ENCODE assay signal across 8 cellular contexts in the genomic region with DNA sequence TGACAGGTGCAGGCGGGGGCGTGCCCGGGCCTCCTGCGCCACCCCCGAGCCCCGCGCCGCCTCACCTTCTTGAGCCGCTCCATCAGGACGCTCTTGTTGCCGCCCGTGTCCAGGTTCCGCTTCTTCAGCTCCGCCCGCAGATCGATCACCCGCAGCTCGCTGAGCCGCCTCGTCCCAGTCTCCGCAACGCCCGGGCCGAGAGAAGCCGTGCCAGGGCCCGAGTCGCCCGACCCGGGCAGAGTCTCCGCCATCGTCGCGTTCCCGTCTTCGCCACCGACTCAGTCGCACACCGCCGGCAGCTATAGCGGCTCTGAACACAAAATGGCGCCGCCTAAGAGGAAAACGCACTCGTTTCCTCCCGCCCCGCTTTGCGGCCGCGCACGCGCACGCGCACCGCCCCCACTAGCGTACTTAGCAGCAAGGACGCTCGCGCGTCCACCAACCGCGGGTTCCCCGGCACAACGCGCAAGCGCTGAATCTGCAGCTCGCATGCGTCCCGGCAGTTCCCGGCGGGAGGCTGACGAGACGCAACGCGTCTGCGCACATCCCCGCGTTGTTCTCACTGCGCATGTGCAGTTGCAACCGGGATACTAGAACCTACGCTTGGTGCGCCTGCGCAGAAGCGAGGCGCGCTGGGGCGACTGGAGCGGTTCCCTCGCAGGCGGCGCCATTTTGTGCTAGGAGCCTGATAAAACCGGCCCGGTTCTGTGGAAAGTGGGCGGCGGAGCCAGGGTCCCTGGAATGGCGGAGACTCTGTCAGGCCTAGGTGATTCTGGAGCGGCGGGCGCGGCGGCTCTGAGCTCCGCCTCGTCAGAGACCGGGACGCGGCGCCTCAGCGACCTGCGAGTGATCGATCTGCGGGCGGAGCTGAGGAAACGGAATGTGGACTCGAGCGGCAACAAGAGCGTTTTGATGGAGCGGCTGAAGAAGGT. TPM values are rescaled to one million over a fixed set of nuclear protein-coding genes. Genes with fewer than 3 reads are reported as not detected.
DNase-seq lines count a peak whose midpoint lies in the region; ATAC-seq and TF ChIP-seq lines count a peak whose summit lies in the region.

A gene (plus strand): TSS at position 619 of the 932 bp plus-strand sequence. CDS start 123 bp downstream, at position 742.
A gene (minus strand): TSS at position 312 of the 932 bp plus-strand sequence. CDS start 61 bp downstream, at position 251.

- H3K27me3 ChIP-seq in RWPE2 (ENCODE audit: insufficient read depth, poor library complexity, severe bottlenecking) (no peaks in the 10 kb centered on the region), fibroblast of lung (ENCODE audit: control insufficient read depth, insufficient read depth, low read length) (no peaks in the 10 kb centered on the region)
- no peaks in the 10 kb centered on the region for H3K27me3 ChIP-seq in naive thymus-derived CD4-positive, alpha-beta T cell (ENCODE audit: control insufficient read depth in 2 of 2, insufficient read depth in 2 of 2, low read length in 2 of 2)

- TF ChIP-seq CTCF in RWPE2 (IDR thresholded peaks at IDR 0.05; ENCODE audit: poor library complexity, severe bottlenecking) (no peak), fibroblast of lung (conservative IDR thresholded peaks at IDR 0.05 in 1 of 2, IDR thresholded peaks at IDR 0.05 in 1 of 2; ENCODE audit: low read depth in 1 of 2, low read length in 2 of 2) (no peak)

- H3K4me2 ChIP-seq in fibroblast of lung (ENCODE audit: extremely low read depth, insufficient read depth, low read length), result peak within 1 kb of the TSS; percentile 96

- H3K27ac ChIP-seq in RWPE2 (ENCODE audit: poor library complexity, severe bottlenecking) (peak within 1 kb of the TSS; percentile 49), fibroblast of lung (ENCODE audit: insufficient read depth, low read length) (peak within 1 kb of the TSS; percentile 93)
- peak within 1 kb of the TSS; percentile 97 for H3K27ac ChIP-seq in naive thymus-derived CD4-positive, alpha-beta T cell (ENCODE audit: low read depth, low read length)

- H3K4me3 Mint-ChIP-seq in activated T-helper 2 cell treated with anti-CD3 and anti-CD28 coated beads, Interferon-gamma antibody, Interleukin-2, Interleukin-4, amounts not matched to agents 10 μg/mL and 5 μg/mL and 100 μg/mL, durations not matched to agents 14 hours and 24 hours and 36 hours (ENCODE audit: low read depth), result peak within 1 kb of the TSS; percentile 100
- peak within 1 kb of the TSS; percentile 97 to 100 (median 100) for H3K4me3 Mint-ChIP-seq in naive thymus-derived CD4-positive, alpha-beta T cell
- peak within 1 kb of the TSS; percentile 100 for H3K4me3 Mint-ChIP-seq in stimulated activated naive B cell treated with anti-CD40 and anti-IgM and Interleukin-4, amounts not matched to agents 10 μg/mL and 1 μg/mL and 100 μg/mL, for 72 hours

- H4K20me1 ChIP-seq in fibroblast of lung (ENCODE audit: control insufficient read depth, extremely low read depth, insufficient read depth, low read length), result no peaks in the 10 kb centered on the region

- peaks cover 86% of the 10 kb centered on the region for H3K36me3 Mint-ChIP-seq in activated T-helper 2 cell treated with anti-CD3 and anti-CD28 coated beads, Interferon-gamma antibody, Interleukin-2, Interleukin-4, amounts not matched to agents 10 μg/mL and 5 μg/mL and 100 μg/mL, durations not matched to agents 14 hours and 24 hours and 36 hours (ENCODE audit: low read depth)
- peaks cover 14 to 44% (median 30%) of the 10 kb centered on the region in 5 donors for H3K36me3 Mint-ChIP-seq in naive thymus-derived CD4-positive, alpha-beta T cell
- peaks cover 51 to 64% of the 10 kb centered on the region in 2 donors for H3K36me3 Mint-ChIP-seq in stimulated activated naive B cell treated with anti-CD40 and anti-IgM and Interleukin-4, amounts not matched to agents 10 μg/mL and 1 μg/mL and 100 μg/mL, for 72 hours

- H3K4me1 Mint-ChIP-seq in activated T-helper 2 cell treated with anti-CD3 and anti-CD28 coated beads, Interferon-gamma antibody, Interleukin-2, Interleukin-4, amounts not matched to agents 10 μg/mL and 5 μg/mL and 100 μg/mL, durations not matched to agents 14 hours and 24 hours and 36 hours (ENCODE audit: low read depth), result peaks cover 41% of the 10 kb centered on the region
- H3K4me1 Mint-ChIP-seq in naive thymus-derived CD4-positive, alpha-beta T cell, result peaks cover 52 to 79% (median 70%) of the 10 kb centered on the region in 7 donors
- H3K4me1 Mint-ChIP-seq in stimulated activated naive B cell treated with anti-CD40 and anti-IgM and Interleukin-4, amounts not matched to agents 10 μg/mL and 1 μg/mL and 100 μg/mL, for 72 hours, result peaks cover 38 to 77% of the 10 kb centered on the region in 2 donors

- H3K9ac ChIP-seq in fibroblast of lung (ENCODE audit: insufficient read depth, low read length), result peak within 1 kb of the TSS; percentile 97

- H3K9me3 Mint-ChIP-seq in activated T-helper 2 cell treated with anti-CD3 and anti-CD28 coated beads, Interferon-gamma antibody, Interleukin-2, Interleukin-4, amounts not matched to agents 10 μg/mL and 5 μg/mL and 100 μg/mL, durations not matched to agents 14 hours and 24 hours and 36 hours, result no peaks in the 10 kb centered on the region
- H3K9me3 Mint-ChIP-seq in naive thymus-derived CD4-positive, alpha-beta T cell, result peaks cover 0 to 6% (median 0%) of the 10 kb centered on the region in 11 donors
- H3K9me3 Mint-ChIP-seq in stimulated activated naive B cell treated with anti-CD40 and anti-IgM and Interleukin-4, amounts not matched to agents 10 μg/mL and 1 μg/mL and 100 μg/mL, for 72 hours, result no peaks in the 10 kb centered on the region

- CTCF ChIA-PET in naive thymus-derived CD4-positive, alpha-beta T cell (lab: Charles Lee), result interaction anchor here (1.1 to 2.3 kb wide), 3 partner anchors 64 to 181 kb away, joined by 3 to 8 read pairs (median 7); a partner anchor contains a TSS

- H3K4me3 ChIP-seq in RWPE2 (ENCODE audit: severe bottlenecking) (peak within 1 kb of the TSS; percentile 84), fibroblast of lung (replicated peaks in 1 of 4; ENCODE audit: control extremely low read depth in 1 of 4, insufficient read depth in 1 of 4, low read depth in 3 of 4, low read length in 4 of 4) (peak within 1 kb of the TSS; percentile 84 to 98 (median 95))
- H3K4me3 ChIP-seq in naive thymus-derived CD4-positive, alpha-beta T cell (ENCODE audit: low read length), result peak within 1 kb of the TSS; percentile 91

- H3K9me3 ChIP-seq in RWPE2 (ENCODE audit: severe bottlenecking), result no peaks in the 10 kb centered on the region
- no peaks in the 10 kb centered on the region for H3K9me3 ChIP-seq in fibroblast of lung (ENCODE audit: control insufficient read depth, insufficient read depth, low read depth, low read length)
- no peaks in the 10 kb centered on the region for H3K9me3 ChIP-seq in naive thymus-derived CD4-positive, alpha-beta T cell (ENCODE audit: control insufficient read depth in 2 of 3, low read length in 3 of 3)

- peaks cover 91% of the 10 kb centered on the region for H3K79me2 ChIP-seq in fibroblast of lung (ENCODE audit: control insufficient read depth, insufficient read depth, low read length)

- peaks cover 20% of the 10 kb centered on the region for H3K4me1 ChIP-seq in RWPE2 (ENCODE audit: insufficient read depth, poor library complexity, severe bottlenecking)
- peaks cover 14% of the 10 kb centered on the region for H3K4me1 ChIP-seq in fibroblast of lung (ENCODE audit: control insufficient read depth, extremely low read depth, insufficient read depth, low read length)
- peaks cover 54 to 66% of the 10 kb centered on the region in 2 donors for H3K4me1 ChIP-seq in naive thymus-derived CD4-positive, alpha-beta T cell (ENCODE audit: control insufficient read depth in 2 of 2, insufficient read depth in 2 of 2, low read length in 2 of 2)

- H3K36me3 ChIP-seq in RWPE2 (ENCODE audit: low read depth), result peaks cover 70% of the 10 kb centered on the region
- H3K36me3 ChIP-seq in fibroblast of lung (ENCODE audit: control insufficient read depth, insufficient read depth, low read length), result peaks cover 14% of the 10 kb centered on the region
- peaks cover 9 to 71% (median 23%) of the 10 kb centered on the region in 3 experiments for H3K36me3 ChIP-seq in naive thymus-derived CD4-positive, alpha-beta T cell (ENCODE audit: control insufficient read depth in 2 of 3, insufficient read depth in 3 of 3, low read length in 3 of 3)

- peak within 1 kb of the TSS; percentile 100 for H3K27ac Mint-ChIP-seq in activated T-helper 2 cell treated with anti-CD3 and anti-CD28 coated beads, Interferon-gamma antibody, Interleukin-2, Interleukin-4, amounts not matched to agents 10 μg/mL and 5 μg/mL and 100 μg/mL, durations not matched to agents 14 hours and 24 hours and 36 hours
- H3K27ac Mint-ChIP-seq in naive thymus-derived CD4-positive, alpha-beta T cell, result peak within 1 kb of the TSS; percentile 99 to 100 (median 100)
- H3K27ac Mint-ChIP-seq in stimulated activated naive B cell treated with anti-CD40 and anti-IgM and Interleukin-4, amounts not matched to agents 10 μg/mL and 1 μg/mL and 100 μg/mL, for 72 hours, result peak within 1 kb of the TSS; percentile 100

- H3K27me3 Mint-ChIP-seq in activated T-helper 2 cell treated with anti-CD3 and anti-CD28 coated beads, Interferon-gamma antibody, Interleukin-2, Interleukin-4, amounts not matched to agents 10 μg/mL and 5 μg/mL and 100 μg/mL, durations not matched to agents 14 hours and 24 hours and 36 hours (ENCODE audit: low read depth), result no peaks in the 10 kb centered on the region
- H3K27me3 Mint-ChIP-seq in naive thymus-derived CD4-positive, alpha-beta T cell, result peaks cover 0 to 5% (median 0%) of the 10 kb centered on the region in 5 donors
- no peaks in the 10 kb centered on the region for H3K27me3 Mint-ChIP-seq in stimulated activated naive B cell treated with anti-CD40 and anti-IgM and Interleukin-4, amounts not matched to agents 10 μg/mL and 1 μg/mL and 100 μg/mL, for 72 hours

- POLR2A ChIA-PET in naive thymus-derived CD4-positive, alpha-beta T cell (lab: Charles Lee), result interaction anchor here (0.7 to 3.0 kb wide), 19 partner anchors 9 to 1935 kb away, joined by 3 to 18 read pairs (median 7); a partner anchor contains a TSS

- ATAC-seq in RWPE2 (ENCODE audit: low read depth), result peak; percentile 90
- ATAC-seq in naive thymus-derived CD4-positive, alpha-beta T cell, result peak; percentile 91
- peak; percentile 84 to 90 for ATAC-seq in stimulated activated naive B cell treated with anti-CD40 and anti-IgM and Interleukin-4, amounts not matched to agents 10 μg/mL and 1 μg/mL and 100 μg/mL, for 72 hours (replicated peaks)

- H2AFZ ChIP-seq in fibroblast of lung (ENCODE audit: low read length), result peak within 1 kb of the TSS; percentile 65

- intact Hi-C loops in activated T-helper 2 cell treated with anti-CD3 and anti-CD28 coated beads, Interferon-gamma antibody, Interleukin-2, Interleukin-4, amounts not matched to agents 10 μg/mL and 5 μg/mL and 100 μg/mL, durations not matched to agents 14 hours and 24 hours and 36 hours (cut with micrococcal nuclease), result loop anchor here (1.0 to 5.0 kb wide), 5 partner anchors 58 to 1220 kb away; a partner anchor contains a TSS
- intact Hi-C loops in naive thymus-derived CD4-positive, alpha-beta T cell (cut with micrococcal nuclease), result loop anchor here (1.0 to 5.0 kb wide), 13 partner anchors 58 to 1151 kb away; a partner anchor contains a TSS

- DNase-seq in EH (ENCODE audit: low read depth) (peak; percentile 99), H4 (ENCODE audit: low spot score) (peak; percentile 99), LoVo (ENCODE audit: low spot score) (peak; percentile 100), RWPE2 (ENCODE audit: low spot score) (peak; percentile 97), fibroblast of lung (ENCODE audit: low read depth in 2 of 2) (peak; percentile 99 to 100)
- DNase-seq in activated T-helper 2 cell treated with anti-CD3 and anti-CD28 coated beads, Interferon-gamma antibody, Interleukin-2, Interleukin-4, amounts not matched to agents 10 μg/mL and 5 μg/mL and 100 μg/mL, durations not matched to agents 14 hours and 24 hours and 36 hours (ENCODE audit: low spot score), result peak; percentile 100
- DNase-seq in naive thymus-derived CD4-positive, alpha-beta T cell, result peak; percentile 96 to 100 (median 100)
- peak; percentile 100 for DNase-seq in stimulated activated naive B cell treated with anti-CD40 and anti-IgM and Interleukin-4, amounts not matched to agents 10 μg/mL and 1 μg/mL and 100 μg/mL, for 72 hours

RNA-seq across cellular contexts. Expression of the first gene that starts in this region (rescaled TPM):
- 18.4 and 19.5 TPM in 2 replicates for total RNA-seq in H4 (2014; rRNA removed; shearing (Covaris generic))
- 132 and 143 TPM in 2 replicates for total RNA-seq in activated T-helper 2 cell treated with anti-CD3 and anti-CD28 coated beads, Interferon-gamma antibody, Interleukin-2, Interleukin-4, amounts not matched to agents 10 μg/mL and 5 μg/mL and 100 μg/mL, durations not matched to agents 14 hours and 24 hours and 36 hours
- 48.5 and 51.0 TPM in 2 replicates for total RNA-seq in fibroblast of lung
- polyA plus RNA-seq in fibroblast of lung, result 28.0 and 34.3 TPM in 2 replicates
- polyA plus RNA-seq in fibroblast of lung (2012), result 41.1 and 50.2 TPM in 2 replicates
- 6.8 and 8.4 TPM in 2 replicates for polyA minus RNA-seq in fibroblast of lung (ENCODE audit: low replicate concordance)
- total RNA-seq in naive thymus-derived CD4-positive, alpha-beta T cell, result 100 to 1,000 TPM; 141 to 203 (median 174) TPM
- 100 to 1,000 TPM in 1 of 2 donors, 10 to 100 TPM in 1; 50.3 to 153 TPM for polyA plus RNA-seq in naive thymus-derived CD4-positive, alpha-beta T cell

RNA-seq across cellular contexts. Expression of the second gene that starts in this region (rescaled TPM):
- 10.8 and 19.1 TPM in 2 replicates for total RNA-seq in H4 (2014; rRNA removed; shearing (Covaris generic))
- 96.1 and 96.7 TPM in 2 replicates for total RNA-seq in activated T-helper 2 cell treated with anti-CD3 and anti-CD28 coated beads, Interferon-gamma antibody, Interleukin-2, Interleukin-4, amounts not matched to agents 10 μg/mL and 5 μg/mL and 100 μg/mL, durations not matched to agents 14 hours and 24 hours and 36 hours
- 29.0 and 35.8 TPM in 2 replicates for total RNA-seq in fibroblast of lung
- 16.9 and 21.3 TPM in 2 replicates for polyA plus RNA-seq in fibroblast of lung
- 25.1 and 32.6 TPM in 2 replicates for polyA plus RNA-seq in fibroblast of lung (2012)
- 20.3 and 24.5 TPM in 2 replicates for polyA minus RNA-seq in fibroblast of lung (ENCODE audit: low replicate concordance)
- total RNA-seq in naive thymus-derived CD4-positive, alpha-beta T cell, result 100 to 1,000 TPM; 112 to 250 (median 243) TPM
- polyA plus RNA-seq in naive thymus-derived CD4-positive, alpha-beta T cell, result 10 to 100 TPM; 28.5 to 49.2 TPM

Comparison
In these comparisons a context has a peak if more than half of its experiments do, and no peak if none do; other contexts are left out.
1. Peak in every context shown above with its lines: DNase-seq, ATAC-seq, H3K4me3 ChIP-seq and H3K27ac ChIP-seq.